ENCODE assay signal across 8 cellular contexts in genomic region chr19:43527860-43528622, GRCh38. TPM values are rescaled to one million over a fixed set of nuclear protein-coding genes. Genes with fewer than 3 reads are reported as not detected.
DNase-seq lines count a peak whose midpoint lies in the region; ATAC-seq and TF ChIP-seq lines count a peak whose summit lies in the region.

No MANE protein-coding gene starts in this region.

- no peak overlapping the region for H3K4me3 ChIP-seq in PC-9

- peak overlapping the region; percentile 63 for H3K27ac Mint-ChIP-seq in stimulated activated effector memory CD8-positive, alpha-beta T cell treated with anti-CD3 and anti-CD28 coated beads, Interleukin-12 subunit alpha, Interleukin-12 subunit beta, amount 100 ng/mL, for 72 hours

- POLR2A ChIA-PET in PC-9 (lab: Charles Lee; ENCODE audit: unreplicated experiment) = interaction anchor here (0.6 kb wide), 3 partner anchors 9 to 219 kb away, joined by 3 to 6 read pairs (median 4); partner anchors contain the start of gene IRGQ

- peaks cover 57% of the 10 kb centered on the region for H3K4me1 ChIP-seq in PC-9 (replicated peaks; ENCODE audit: insufficient read depth)

- no peak for TF ChIP-seq CTCF in PC-9 (conservative IDR thresholded peaks at IDR 0.05)

- ATAC-seq in stimulated activated effector memory CD8-positive, alpha-beta T cell treated with anti-CD3 and anti-CD28 coated beads, Interleukin-12 subunit alpha, Interleukin-12 subunit beta, amount 100 ng/mL, for 72 hours = peak; percentile 38
- no peak for ATAC-seq in GM21515 (IDR thresholded peaks at IDR 0.05; ENCODE audit: unreplicated experiment)

- CTCF ChIA-PET in PC-9 (lab: Charles Lee) = interaction anchor here (0.6 to 0.7 kb wide), 4 partner anchors 9 to 123 kb away, joined by 3 to 9 read pairs (median 4); no protein-coding TSS in a partner anchor

- peaks cover 65% of the 10 kb centered on the region for H3F3A ChIP-seq in PC-9 (ENCODE audit: insufficient read depth, low read depth)

- H3K9me3 ChIP-seq in PC-9 (ENCODE audit: insufficient read depth, low read depth) = no peaks in the 10 kb centered on the region

- H3K9me3 Mint-ChIP-seq in stimulated activated effector memory CD8-positive, alpha-beta T cell treated with anti-CD3 and anti-CD28 coated beads, Interleukin-12 subunit alpha, Interleukin-12 subunit beta, amount 100 ng/mL, for 72 hours = no peaks in the 10 kb centered on the region

- H3K27ac ChIP-seq in PC-9 = no peak overlapping the region

- BruUV-seq in PC-9 (replicated peaks; lab: Mats Ljungman, UMichigan) = no TSS peak

- peak overlapping the region; percentile 92 for H3K4me3 Mint-ChIP-seq in stimulated activated effector memory CD8-positive, alpha-beta T cell treated with anti-CD3 and anti-CD28 coated beads, Interleukin-12 subunit alpha, Interleukin-12 subunit beta, amount 100 ng/mL, for 72 hours

- intact Hi-C loops in PC-9 (cut with micrococcal nuclease; ENCODE audit: unreplicated experiment) = loop anchor here (5.0 kb wide), 1 partner anchor 49 kb away; the partner anchor contains the start of genes PINLYP and XRCC1

- DNase-seq in NCI-H1417 (lab: John Stamatoyannopoulos, UW) (peak; percentile 20 to 86 (median 69)), NCI-H1417 treated with DMSO at 0.1 percent for 48 hours (lab: John Stamatoyannopoulos, UW) (no peak), PC-9 (no peak), foreskin melanocyte (peak; percentile 71), LoVo (ENCODE audit: low spot score) (no peak), iPS-NIHi7 (ENCODE audit: extremely low spot score) (no peak)
- no peak for DNase-seq in stimulated activated effector memory CD8-positive, alpha-beta T cell treated with anti-CD3 and anti-CD28 coated beads, Interleukin-12 subunit alpha, Interleukin-12 subunit beta, amount 100 ng/mL, for 72 hours (ENCODE audit: low spot score in 2 of 2)

- 0 out of 2 replicates have a peak, but pooled peaks cover 2% of the 10 kb centered on the region for H3K36me3 ChIP-seq in PC-9 (ENCODE audit: low read depth)

- no peaks in the 10 kb centered on the region for H3K9me2 ChIP-seq in PC-9 (ENCODE audit: insufficient read depth)

- peaks cover 40% of the 10 kb centered on the region for H3K4me1 Mint-ChIP-seq in stimulated activated effector memory CD8-positive, alpha-beta T cell treated with anti-CD3 and anti-CD28 coated beads, Interleukin-12 subunit alpha, Interleukin-12 subunit beta, amount 100 ng/mL, for 72 hours

- peaks cover 21% of the 10 kb centered on the region for H3K36me3 Mint-ChIP-seq in stimulated activated effector memory CD8-positive, alpha-beta T cell treated with anti-CD3 and anti-CD28 coated beads, Interleukin-12 subunit alpha, Interleukin-12 subunit beta, amount 100 ng/mL, for 72 hours

- no peaks in the 10 kb centered on the region for H3K27me3 ChIP-seq in PC-9 (ENCODE audit: insufficient read depth, low read depth)

- H2AFZ ChIP-seq in PC-9 = no peak overlapping the region

- peak overlapping the region; percentile 87; the same call in 1 of the 2 replicates for H3K4me2 ChIP-seq in PC-9

- H3K79me2 ChIP-seq in PC-9 (ENCODE audit: low read depth) = peaks cover 38% of the 10 kb centered on the region

- no peaks in the 10 kb centered on the region for H4K20me1 ChIP-seq in PC-9 (ENCODE audit: insufficient read depth)

RNA-seq across cellular contexts. Expression of gene ETHE1, which starts 1.0 kb away (rescaled TPM):
- total RNA-seq in PC-9 (2021) = 83.4 and 89.3 TPM in 2 replicates

RNA-seq across cellular contexts. Expression of gene ZNF575, which starts 4.9 kb away (rescaled TPM):
- total RNA-seq in PC-9 (2021) = 5.2 and 6.5 TPM in 2 replicates

RNA-seq across cellular contexts. Expression of gene PHLDB3, which starts 23.5 kb away (rescaled TPM):
- total RNA-seq in PC-9 (2021) = 36.7 and 50.7 TPM in 2 replicates

RNA-seq across cellular contexts. Expression of gene XRCC1, which starts 47.3 kb away (rescaled TPM):
- total RNA-seq in PC-9 (2021) = 37.2 and 45.1 TPM in 2 replicates

RNA-seq across cellular contexts. Expression of gene PINLYP, which starts 47.6 kb away (rescaled TPM):
- 0.53 and 2.0 TPM in 2 replicates for total RNA-seq in PC-9 (2021)

Comparison
In these comparisons a context has a peak if more than half of its experiments do, and no peak if none do; other contexts are left out.
1. DNase-seq: peak in NCI-H1417 (3 of 3) and foreskin melanocyte (single experiment); none in NCI-H1417 treated with DMSO at 0.1 percent for 48 hours (single experiment), PC-9 (0 of 2), stimulated activated effector memory CD8-positive, alpha-beta T cell treated with anti-CD3 and anti-CD28 coated beads, Interleukin-12 subunit alpha, Interleukin-12 subunit beta, amount 100 ng/mL, for 72 hours (0 of 2), LoVo (single experiment) and iPS-NIHi7 (single experiment).